1 cellular context compared by ENCODE assay signal in the genomic region with DNA sequence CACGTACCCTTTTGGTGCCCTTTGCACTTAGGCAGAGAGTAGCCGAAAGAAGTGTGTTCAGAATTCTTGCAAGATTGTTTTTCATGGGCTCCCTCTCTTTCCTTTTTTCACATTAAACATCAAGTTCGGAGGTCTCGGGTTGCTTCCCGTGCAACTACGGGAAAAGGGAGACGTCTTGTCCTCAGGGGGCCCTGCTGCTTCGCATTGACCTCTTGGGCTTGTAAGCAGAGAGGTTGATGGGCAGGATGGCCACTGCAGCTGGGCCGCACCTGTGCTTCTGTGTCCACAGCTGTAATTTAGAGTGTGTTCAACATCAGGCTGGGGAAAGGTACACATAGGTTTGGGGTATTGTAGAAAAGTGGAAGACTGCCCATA.
TF ChIP-seq lines count a peak whose summit lies in the region.

No MANE protein-coding gene starts in this region.

TF ChIP-seq in IMR-90, 13 proteins besides CTCF, POLR2A, EP300 and RAD21 (continued from another document):
- TF ChIP-seq, protein P1, sequence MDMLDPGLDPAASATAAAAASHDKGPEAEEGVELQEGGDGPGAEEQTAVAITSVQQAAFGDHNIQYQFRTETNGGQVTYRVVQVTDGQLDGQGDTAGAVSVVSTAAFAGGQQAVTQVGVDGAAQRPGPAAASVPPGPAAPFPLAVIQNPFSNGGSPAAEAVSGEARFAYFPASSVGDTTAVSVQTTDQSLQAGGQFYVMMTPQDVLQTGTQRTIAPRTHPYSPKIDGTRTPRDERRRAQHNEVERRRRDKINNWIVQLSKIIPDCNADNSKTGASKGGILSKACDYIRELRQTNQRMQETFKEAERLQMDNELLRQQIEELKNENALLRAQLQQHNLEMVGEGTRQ (IDR thresholded peaks at IDR 0.05; ENCODE audit: low read depth, low read length), result no peak
- no peak for TF ChIP-seq CHD1 (IDR thresholded peaks at IDR 0.05; ENCODE audit: low read depth, low read length)
